8 cellular contexts compared by ENCODE assay signal in the genomic region with DNA sequence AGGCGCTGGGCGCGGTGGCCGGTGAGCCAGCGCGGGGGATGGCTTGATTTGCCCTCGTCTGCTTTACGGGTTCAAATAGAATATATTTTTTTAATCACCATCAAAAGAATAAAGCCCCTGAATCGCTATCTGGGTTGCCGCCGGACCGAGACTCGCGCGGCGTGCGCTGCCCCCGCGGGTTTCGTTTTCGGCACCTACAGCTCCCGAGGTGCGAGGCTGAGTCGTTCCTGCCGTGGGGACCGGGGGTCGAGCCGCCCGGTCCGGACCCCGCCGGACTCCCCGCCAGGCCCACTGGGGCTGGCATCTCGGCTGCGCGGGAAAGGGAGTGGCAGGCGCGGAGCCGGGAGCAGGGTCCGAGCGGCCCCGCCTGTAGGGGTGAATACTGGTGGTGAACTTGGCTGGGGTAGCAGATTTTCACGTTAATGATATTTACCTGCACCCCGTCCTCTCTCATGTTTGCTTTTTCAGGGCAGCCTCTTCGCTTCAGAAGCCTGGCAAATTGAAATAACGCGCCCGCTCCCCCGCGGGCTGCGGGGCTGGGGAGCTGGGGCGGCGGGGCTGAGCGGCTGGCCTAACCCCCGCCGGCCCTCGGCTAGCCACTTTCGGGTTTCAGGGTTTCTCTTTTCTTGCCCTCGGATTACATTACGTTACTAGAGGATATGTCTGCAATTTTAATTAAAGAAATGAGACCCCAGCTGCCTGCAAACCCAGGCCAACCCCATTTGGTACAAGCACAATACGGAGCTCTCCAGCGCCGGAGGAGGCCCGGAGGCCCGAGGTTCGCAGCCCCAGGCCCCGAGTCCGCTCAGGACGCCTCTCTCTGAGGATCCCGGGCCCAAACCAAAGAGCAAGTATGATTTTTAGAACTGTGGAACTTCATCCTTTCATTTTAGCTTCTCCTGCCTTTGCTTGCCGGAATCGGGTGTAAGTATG. TPM values are rescaled to one million over a fixed set of nuclear protein-coding genes. Genes with fewer than 3 reads are reported as not detected.
A peak's percentile ranks its signal among the peaks of the same experiment; 100 is the strongest.
DNase-seq lines count a peak whose midpoint lies in the region; ATAC-seq and TF ChIP-seq lines count a peak whose summit lies in the region.

No MANE protein-coding gene starts in this region.

- DNase-seq in GM03348 (ENCODE audit: low spot score): peak; percentile 27
- no peak for DNase-seq in NT2/D1 (ENCODE audit: low read depth, low spot score)
- peak; percentile 51 for DNase-seq in sigmoid colon
- no peak for DNase-seq in cortex of kidney (lab: John Stamatoyannopoulos, UW)
- no peak for DNase-seq in NCI-H446 treated with DMSO at 0.1 percent for 48 hours (lab: John Stamatoyannopoulos, UW)

- no peaks in the 10 kb centered on the region for H3K36me3 ChIP-seq in NT2/D1 (ENCODE audit: insufficient read depth, insufficient read length, low read length)
- H3K36me3 ChIP-seq in gastroesophageal sphincter: no peaks in the 10 kb centered on the region
- H3K36me3 ChIP-seq in sigmoid colon: no peaks in the 10 kb centered on the region

- H3K9me3 ChIP-seq in NT2/D1 (ENCODE audit: insufficient read depth, low read length): no peaks in the 10 kb centered on the region
- H3K9me3 ChIP-seq in gastroesophageal sphincter: no peaks in the 10 kb centered on the region
- no peaks in the 10 kb centered on the region for H3K9me3 ChIP-seq in sigmoid colon

- no peak for TF ChIP-seq CTCF in gastroesophageal sphincter (IDR thresholded peaks at IDR 0.05)
- no peak for TF ChIP-seq CTCF in sigmoid colon (IDR thresholded peaks at IDR 0.05)

- WGBS in gastroesophageal sphincter (ENCODE audit: low coverage in 1 of 2), 2 donors: 0 to 21% methylated on average over 3 to 24 of the region's 72 CpGs
- 5 to 12% methylated on average over 72 of the region's 72 CpGs for WGBS in sigmoid colon, 2 donors

- H3K27ac ChIP-seq in gastroesophageal sphincter: no peak overlapping the region
- no peak overlapping the region for H3K27ac ChIP-seq in sigmoid colon

- no peak for ATAC-seq in gastroesophageal sphincter
- no peak for ATAC-seq in HG02852 (IDR thresholded peaks at IDR 0.05; ENCODE audit: unreplicated experiment)
- ATAC-seq in GM18858 (IDR thresholded peaks at IDR 0.05; ENCODE audit: unreplicated experiment): no peak

- no peak for TF ChIP-seq EP300 in gastroesophageal sphincter (IDR thresholded peaks at IDR 0.05)
- TF ChIP-seq EP300 in sigmoid colon (IDR thresholded peaks at IDR 0.05): no peak

- H3K4me1 ChIP-seq in NT2/D1 (ENCODE audit: insufficient read depth, insufficient read length) (no peaks in the 10 kb centered on the region), gastroesophageal sphincter (peaks cover 0 to 33% (median 15%) of the 10 kb centered on the region in 3 donors), sigmoid colon (peaks cover 0 to 29% (median 27%) of the 10 kb centered on the region in 4 donors)

- intact Hi-C loops in sigmoid colon (cut with DNase I): no loop called here

- H3K27me3 ChIP-seq in NT2/D1 (ENCODE audit: insufficient read depth, insufficient read length) (peaks cover 92% of the 10 kb centered on the region), gastroesophageal sphincter (peaks cover 93% of the 10 kb centered on the region), sigmoid colon (peaks cover 27 to 83% (median 62%) of the 10 kb centered on the region in 3 donors)

- no peak overlapping the region for H3K9ac ChIP-seq in NT2/D1 (ENCODE audit: insufficient read length, low read depth)

- H3K4me3 ChIP-seq in NT2/D1 (ENCODE audit: insufficient read length, low read depth): peak overlapping the region; percentile 32
- H3K4me3 ChIP-seq in gastroesophageal sphincter: peak overlapping the region; percentile 23 to 61
- peak overlapping the region; percentile 22 to 62 (median 50) for H3K4me3 ChIP-seq in sigmoid colon

- no peak for TF ChIP-seq POLR2A in gastroesophageal sphincter (IDR thresholded peaks at IDR 0.05)
- no peak for TF ChIP-seq POLR2A in sigmoid colon (IDR thresholded peaks at IDR 0.05)

RNA-seq across cellular contexts. Expression of gene CELF4, which starts 1.7 kb away (rescaled TPM):
- total RNA-seq in gastroesophageal sphincter (under 1 TPM; 0.32 to 0.81 (median 0.77) TPM), sigmoid colon (1 to 10 TPM in 3 of 4 donors, under 1 TPM in 1; 0.66 to 5.0 (median 3.3) TPM)
- 1 to 10 TPM in 1 of 3 donors, under 1 TPM in 1, not detected in 1; 0.60 to 1.6 TPM for polyA plus RNA-seq in sigmoid colon

Comparison
In these comparisons a context has a peak if more than half of its experiments do, and no peak if none do; other contexts are left out.
1. DNase-seq: peak in GM03348 (single experiment) and sigmoid colon (single experiment); none in NT2/D1 (single experiment), cortex of kidney (single experiment) and NCI-H446 treated with DMSO at 0.1 percent for 48 hours (single experiment).
2. Peak in every context shown above with its lines, with median percentiles within 50 percentile points of each other: H3K4me3 ChIP-seq.